ENCODE assay signal across 24 cellular contexts in genomic region chr11:61115498-61116224, GRCh38.
DNase-seq lines count a peak whose midpoint lies in the region; ATAC-seq and TF ChIP-seq lines count a peak whose summit lies in the region.
"Had no signal": no experiment of that assay in that cellular context is flagged by ENCODE, and none has a peak within 500 bp of the region (broad histone marks: within the 10 kb centered on the region; RNA-seq: fewer than 3 reads in every experiment).

No MANE protein-coding gene starts in this region.

- no peak overlapping the region for H3K4me3 ChIP-seq in WERI-Rb-1 (ENCODE audit: low read depth, low read length)
- H3K4me3 ChIP-seq: body of pancreas, GM23248, lung, upper lobe of left lung had no signal

- no peak overlapping the region for H3K27ac ChIP-seq in WERI-Rb-1
- H3K27ac ChIP-seq: 22Rv1, body of pancreas, GM23248, neutrophil, upper lobe of left lung had no signal

- H3K4me1 Mint-ChIP-seq in T-helper 1 cell treated with Interleukin-12 subunit alpha and Interleukin-12 subunit beta and Interleukin-4 antibody, amounts not matched to agents 30 μg/mL and 1 μg/mL, for 36 hours (ENCODE audit: low read depth), result peaks cover 74% of the 10 kb centered on the region
- H3K4me1 Mint-ChIP-seq in stimulated activated naive CD8-positive, alpha-beta T cell treated with anti-CD3 and anti-CD28 coated beads, Interleukin-15, Interleukin-2, amounts not matched to agents 100 ng/mL and 50 ng/mL, for 24 hours (ENCODE audit: low read depth), result peaks cover 93% of the 10 kb centered on the region
- H3K4me1 Mint-ChIP-seq in central memory CD8-positive, alpha-beta T cell, result peaks cover 85% of the 10 kb centered on the region

- peak overlapping the region; percentile 73 for H3K27ac Mint-ChIP-seq in T-helper 1 cell treated with Interleukin-12 subunit alpha and Interleukin-12 subunit beta and Interleukin-4 antibody, amounts not matched to agents 30 μg/mL and 1 μg/mL, for 36 hours
- H3K27ac Mint-ChIP-seq in stimulated activated naive CD8-positive, alpha-beta T cell treated with anti-CD3 and anti-CD28 coated beads, Interleukin-15, Interleukin-2, amounts not matched to agents 100 ng/mL and 50 ng/mL, for 24 hours, result peak overlapping the region; percentile 59
- peak overlapping the region; percentile 86 for H3K27ac Mint-ChIP-seq in central memory CD8-positive, alpha-beta T cell (ENCODE audit: low read depth)
- H3K27ac Mint-ChIP-seq: HFFc6 had no signal

- no peaks in the 10 kb centered on the region for H3K27me3 Mint-ChIP-seq in T-helper 1 cell treated with Interleukin-12 subunit alpha and Interleukin-12 subunit beta and Interleukin-4 antibody, amounts not matched to agents 30 μg/mL and 1 μg/mL, for 36 hours (ENCODE audit: low read depth)
- H3K27me3 Mint-ChIP-seq in stimulated activated naive CD8-positive, alpha-beta T cell treated with anti-CD3 and anti-CD28 coated beads, Interleukin-15, Interleukin-2, amounts not matched to agents 100 ng/mL and 50 ng/mL, for 24 hours, result no peaks in the 10 kb centered on the region
- H3K27me3 Mint-ChIP-seq in central memory CD8-positive, alpha-beta T cell, result no peaks in the 10 kb centered on the region

- H3K36me3 Mint-ChIP-seq in T-helper 1 cell treated with Interleukin-12 subunit alpha and Interleukin-12 subunit beta and Interleukin-4 antibody, amounts not matched to agents 30 μg/mL and 1 μg/mL, for 36 hours (ENCODE audit: low read depth), result peaks cover 72% of the 10 kb centered on the region
- peaks cover 88% of the 10 kb centered on the region for H3K36me3 Mint-ChIP-seq in stimulated activated naive CD8-positive, alpha-beta T cell treated with anti-CD3 and anti-CD28 coated beads, Interleukin-15, Interleukin-2, amounts not matched to agents 100 ng/mL and 50 ng/mL, for 24 hours (ENCODE audit: low read depth)
- H3K36me3 Mint-ChIP-seq in central memory CD8-positive, alpha-beta T cell (ENCODE audit: insufficient read depth), result peaks cover 66% of the 10 kb centered on the region

- no peaks in the 10 kb centered on the region for H3K9me3 ChIP-seq in WERI-Rb-1 (ENCODE audit: severe bottlenecking)
- H3K9me3 ChIP-seq: body of pancreas, neutrophil, upper lobe of left lung had no signal

- H3K36me3 ChIP-seq in WERI-Rb-1, result no peaks in the 10 kb centered on the region
- H3K36me3 ChIP-seq: neutrophil, upper lobe of left lung had no signal

- H3K27me3 ChIP-seq in WERI-Rb-1 (ENCODE audit: insufficient read depth, low read depth, severe bottlenecking), result no peaks in the 10 kb centered on the region
- H3K27me3 ChIP-seq: body of pancreas, neutrophil, upper lobe of left lung had no signal

- no peak for DNase-seq in T-helper 1 cell
- DNase-seq in stimulated activated naive CD8-positive, alpha-beta T cell treated with anti-CD3 and anti-CD28 coated beads, Interleukin-15, Interleukin-2, amounts not matched to agents 100 U/mL and 50 U/mL, for 24 hours, result no peak
- no peak for DNase-seq in central memory CD8-positive, alpha-beta T cell (ENCODE audit: low spot score in 2 of 2)
- DNase-seq in NCI-H226, result no peak
- DNase-seq in WERI-Rb-1, result no peak
- DNase-seq: activated CD4-positive, CD25-positive, alpha-beta regulatory T cell treated with anti-CD3 and anti-CD28 coated beads, Interleukin-2, amount 50 U/mL, for 72 hours; activated CD8-positive, alpha-beta memory T cell treated with anti-CD3 and anti-CD28 coated beads, Interleukin-2, amount 50 U/mL, for 4 hours; body of pancreas; effector CD4-positive, alpha-beta T cell; GM23248; head of caudate nucleus; HFFc6; NCI-H510A treated with DMSO at 0.1 percent for 48 hours; PC-3; SHP77; stimulated activated CD8-positive, alpha-beta memory T cell treated with anti-CD3 and anti-CD28 coated beads, Interleukin-4, amount 100 ng/mL, for 48 hours; substantia nigra; upper lobe of left lung had no signal

- no peak for ATAC-seq in stimulated activated naive CD8-positive, alpha-beta T cell treated with anti-CD3 and anti-CD28 coated beads, Interleukin-15, Interleukin-2, amounts not matched to agents 100 U/mL and 50 U/mL, for 24 hours
- ATAC-seq in central memory CD8-positive, alpha-beta T cell (replicated peaks; ENCODE audit: extremely low read depth, poor library complexity, severe bottlenecking), result no peak
- no peak for ATAC-seq in GM19452 (IDR thresholded peaks at IDR 0.05; ENCODE audit: unreplicated experiment)
- ATAC-seq: body of pancreas, PC-3 had no signal

- no peak for TF ChIP-seq CTCF in WERI-Rb-1 (IDR thresholded peaks at IDR 0.05; ENCODE audit: low read depth, low read length)

- H3K9me3 Mint-ChIP-seq in T-helper 1 cell treated with Interleukin-12 subunit alpha and Interleukin-12 subunit beta and Interleukin-4 antibody, amounts not matched to agents 30 μg/mL and 1 μg/mL, for 36 hours, result peaks cover 3% of the 10 kb centered on the region
- peaks cover 4% of the 10 kb centered on the region for H3K9me3 Mint-ChIP-seq in stimulated activated naive CD8-positive, alpha-beta T cell treated with anti-CD3 and anti-CD28 coated beads, Interleukin-15, Interleukin-2, amounts not matched to agents 100 ng/mL and 50 ng/mL, for 24 hours
- no peaks in the 10 kb centered on the region for H3K9me3 Mint-ChIP-seq in central memory CD8-positive, alpha-beta T cell
- H3K9me3 Mint-ChIP-seq: HFFc6 had no signal

- no peak overlapping the region for H3K4me3 Mint-ChIP-seq in T-helper 1 cell treated with Interleukin-12 subunit alpha and Interleukin-12 subunit beta and Interleukin-4 antibody, amounts not matched to agents 30 μg/mL and 1 μg/mL, for 36 hours
- H3K4me3 Mint-ChIP-seq in stimulated activated naive CD8-positive, alpha-beta T cell treated with anti-CD3 and anti-CD28 coated beads, Interleukin-15, Interleukin-2, amounts not matched to agents 100 ng/mL and 50 ng/mL, for 24 hours, result peak overlapping the region; percentile 39
- H3K4me3 Mint-ChIP-seq in central memory CD8-positive, alpha-beta T cell, result no peak overlapping the region
- H3K4me3 Mint-ChIP-seq: HFFc6 had no signal
